ENCODE assay signal across 16 cellular contexts in genomic region chr9:136921307-136921706, GRCh38. TPM values are rescaled to one million over a fixed set of nuclear protein-coding genes. Genes with fewer than 3 reads are reported as not detected.
DNase-seq lines count a peak whose midpoint lies in the region; ATAC-seq and TF ChIP-seq lines count a peak whose summit lies in the region.
"Had no signal": no experiment of that assay in that cellular context is flagged by ENCODE, and none has a peak within 500 bp of the region (broad histone marks: within the 10 kb centered on the region; RNA-seq: fewer than 3 reads in every experiment).

No MANE protein-coding gene starts in this region.

- WGBS in heart left ventricle, 4 donors = 48 to 65% (median 59%) methylated on average over 3 to 11 of the region's 11 CpGs

- no peaks in the 10 kb centered on the region for H3K27me3 Mint-ChIP-seq in activated naive CD4-positive, alpha-beta T cell treated with anti-CD3 and anti-CD28 coated beads for 36 hours (ENCODE audit: low read depth)
- H3K27me3 Mint-ChIP-seq: CD4-positive, CD25-positive, alpha-beta regulatory T cell had no signal

- H3K27me3 ChIP-seq in cardiac muscle cell (no peaks in the 10 kb centered on the region), heart left ventricle (no peaks in the 10 kb centered on the region), right atrium auricular region (no peaks in the 10 kb centered on the region)
- H3K27me3 ChIP-seq: BLaER1 treated with 17β-estradiol and CSF1 and Interleukin-3, amounts not matched to agents 10 nM and 100 nM had no signal

- DNase-seq in cardiac muscle cell (ENCODE audit: low read depth in 1 of 2, low spot score in 1 of 2) (no peak), cardiac septum (ENCODE audit: low spot score) (no peak), heart left ventricle (peak in 1 of 5 donors; percentile 41), right atrium auricular region (ENCODE audit: low spot score) (no peak), SW 1271 (lab: John Stamatoyannopoulos, UW) (no peak)
- DNase-seq in activated naive CD4-positive, alpha-beta T cell treated with anti-CD3 and anti-CD28 coated beads for 36 hours = no peak
- DNase-seq: 8988T; ACHN; Calu3; CD4-positive, CD25-positive, alpha-beta regulatory T cell; DMS 273 treated with DMSO at 0.1 percent for 48 hours; GM23248 had no signal

- H3K36me3 ChIP-seq in cardiac muscle cell (peaks cover 13% of the 10 kb centered on the region), heart left ventricle (peaks cover 0 to 61% (median 34%) of the 10 kb centered on the region in 9 donors), right atrium auricular region (peaks cover 37% of the 10 kb centered on the region)

- peak overlapping the region; percentile 73 for H3K27ac ChIP-seq in cardiac muscle cell
- H3K27ac ChIP-seq in heart left ventricle = peak overlapping the region; percentile 22 to 90 (median 72)
- peak overlapping the region; percentile 72 for H3K27ac ChIP-seq in right atrium auricular region
- H3K27ac ChIP-seq: BLaER1 treated with 17β-estradiol and CSF1 and Interleukin-3, amounts not matched to agents 10 nM and 100 nM; GM23248 had no signal

- no peaks in the 10 kb centered on the region for H3K9me3 ChIP-seq in cardiac muscle cell (ENCODE audit: low read depth)
- no peaks in the 10 kb centered on the region for H3K9me3 ChIP-seq in heart left ventricle
- no peaks in the 10 kb centered on the region for H3K9me3 ChIP-seq in right atrium auricular region
- H3K9me3 ChIP-seq: BLaER1 treated with 17β-estradiol and CSF1 and Interleukin-3, amounts not matched to agents 10 nM and 100 nM had no signal

- TF ChIP-seq POLR2A in heart left ventricle (IDR thresholded peaks at IDR 0.05) = no peak

- TF ChIP-seq CTCF in cardiac muscle cell (IDR thresholded peaks at IDR 0.05; ENCODE audit: low read depth, low read length) = no peak
- no peak for TF ChIP-seq CTCF in heart left ventricle (IDR thresholded peaks at IDR 0.05)
- no peak for TF ChIP-seq CTCF in right atrium auricular region (IDR thresholded peaks at IDR 0.05)

- H3K4me3 Mint-ChIP-seq in activated naive CD4-positive, alpha-beta T cell treated with anti-CD3 and anti-CD28 coated beads for 36 hours = no peak overlapping the region
- H3K4me3 Mint-ChIP-seq: CD4-positive, CD25-positive, alpha-beta regulatory T cell had no signal

- CTCF ChIA-PET in activated naive CD4-positive, alpha-beta T cell treated with anti-CD3 and anti-CD28 coated beads for 36 hours (lab: Charles Lee) = no interaction called here

- H3K36me3 Mint-ChIP-seq in activated naive CD4-positive, alpha-beta T cell treated with anti-CD3 and anti-CD28 coated beads for 36 hours (ENCODE audit: low read depth) = peaks cover 36% of the 10 kb centered on the region

- no peaks in the 10 kb centered on the region for H3K4me1 Mint-ChIP-seq in activated naive CD4-positive, alpha-beta T cell treated with anti-CD3 and anti-CD28 coated beads for 36 hours (ENCODE audit: low read depth)

- H3K4me1 ChIP-seq in cardiac muscle cell (ENCODE audit: low read depth) (peaks cover 12% of the 10 kb centered on the region), heart left ventricle (peaks cover 0 to 53% (median 30%) of the 10 kb centered on the region in 12 donors), right atrium auricular region (peaks cover 0 to 37% of the 10 kb centered on the region in 2 donors)
- H3K4me1 ChIP-seq: BLaER1 treated with 17β-estradiol and CSF1 and Interleukin-3, amounts not matched to agents 10 nM and 100 nM had no signal

- H3K9me3 Mint-ChIP-seq in activated naive CD4-positive, alpha-beta T cell treated with anti-CD3 and anti-CD28 coated beads for 36 hours = no peaks in the 10 kb centered on the region
- H3K9me3 Mint-ChIP-seq: CD4-positive, CD25-positive, alpha-beta regulatory T cell had no signal

- ATAC-seq in heart left ventricle = peak; percentile 44 to 61 (median 54)
- ATAC-seq in GM21825 (IDR thresholded peaks at IDR 0.05; ENCODE audit: unreplicated experiment) = no peak

- intact Hi-C loops in cardiac septum (cut with DNase I) = no loop called here
- intact Hi-C loops in heart left ventricle (cut with DNase I) = loop anchor here in 3 of 10 donors (5.0 to 10.0 kb wide), 2 partner anchors 34 to 57 kb away; partner anchors contain the start of genes EDF1 (in 2 of the 3) and TRAF2 (in 1 of the 3)
- intact Hi-C loops in activated naive CD4-positive, alpha-beta T cell treated with anti-CD3 and anti-CD28 coated beads for 36 hours (cut with micrococcal nuclease) = no loop called here

- H3K27ac Mint-ChIP-seq in activated naive CD4-positive, alpha-beta T cell treated with anti-CD3 and anti-CD28 coated beads for 36 hours = no peak overlapping the region
- H3K27ac Mint-ChIP-seq: CD4-positive, CD25-positive, alpha-beta regulatory T cell had no signal

- H3K4me3 ChIP-seq in cardiac muscle cell (no peak overlapping the region), heart left ventricle (no peak overlapping the region), right atrium auricular region (no peak overlapping the region)
- H3K4me3 ChIP-seq: BLaER1 treated with 17β-estradiol and CSF1 and Interleukin-3, amounts not matched to agents 10 nM and 100 nM; GM23248 had no signal

RNA-seq across cellular contexts. Expression of gene FBXW5, which starts 23.2 kb away (rescaled TPM):
- total RNA-seq in cardiac muscle cell = 188 and 194 TPM in 2 replicates
- 117 and 119 TPM in 2 replicates for polyA plus RNA-seq in cardiac muscle cell
- 162 TPM for total RNA-seq in cardiac septum
- total RNA-seq in heart left ventricle = 100 to 1,000 TPM; 110 to 388 (median 147) TPM
- polyA plus RNA-seq in heart left ventricle = 100 to 1,000 TPM; 189 to 206 TPM
- 100 to 1,000 TPM; 203 to 233 TPM for total RNA-seq in right atrium auricular region
- total RNA-seq in activated naive CD4-positive, alpha-beta T cell treated with anti-CD3 and anti-CD28 coated beads for 36 hours = 10 to 100 TPM; 44.0 to 47.8 TPM

RNA-seq across cellular contexts. Expression of gene C8G, which starts 23.7 kb away (rescaled TPM):
- total RNA-seq in cardiac muscle cell (3.4 and 10.8 TPM in 2 replicates), cardiac septum (3.4 TPM), heart left ventricle (1 to 10 TPM in 7 of 9 donors, not detected in 2; 1.2 to 3.7 (median 1.5) TPM), right atrium auricular region (not detected)
- polyA plus RNA-seq in cardiac muscle cell (1.2 and 4.4 TPM in 2 replicates), heart left ventricle (1 to 10 TPM; 1.0 to 3.1 TPM)
- under 1 TPM in 1 of 2 experiments, not detected in 1; 0.83 TPM for total RNA-seq in activated naive CD4-positive, alpha-beta T cell treated with anti-CD3 and anti-CD28 coated beads for 36 hours
- total RNA-seq: Daoy, GM23248 had no signal

RNA-seq across cellular contexts. Expression of gene LCN12, which starts 30.8 kb away (rescaled TPM):
- 5.0 and 11.4 TPM in 2 replicates for total RNA-seq in cardiac muscle cell
- polyA plus RNA-seq in cardiac muscle cell = 19.7 and 21.9 TPM in 2 replicates
- 20.7 TPM for total RNA-seq in cardiac septum
- total RNA-seq in heart left ventricle = 10 to 100 TPM in 2 of 9 donors, 1 to 10 TPM in 7; 1.9 to 23.7 (median 6.4) TPM
- polyA plus RNA-seq in heart left ventricle = 1 to 10 TPM in 1 of 2 donors, under 1 TPM in 1; 0.46 to 3.9 TPM
- total RNA-seq in right atrium auricular region = 10 to 100 TPM; 10.8 to 11.3 TPM
- total RNA-seq in activated naive CD4-positive, alpha-beta T cell treated with anti-CD3 and anti-CD28 coated beads for 36 hours = 1 to 10 TPM; 1.1 to 1.9 TPM
- total RNA-seq: Daoy, GM23248, HT1080 had no signal
- polyA plus RNA-seq: CD4-positive, CD25-positive, alpha-beta regulatory T cell; GM23248 had no signal

RNA-seq across cellular contexts. Expression of gene TRAF2, which starts 35.0 kb away (rescaled TPM):
- total RNA-seq in cardiac muscle cell (20.0 and 25.6 TPM in 2 replicates), cardiac septum (10.2 TPM), heart left ventricle (10 to 100 TPM in 3 of 9 donors, 1 to 10 TPM in 6; 6.3 to 14.7 (median 9.1) TPM), right atrium auricular region (1 to 10 TPM; 1.9 to 4.1 TPM)
- polyA plus RNA-seq in cardiac muscle cell (37.2 and 45.6 TPM in 2 replicates), heart left ventricle (10 to 100 TPM; 10.6 to 28.3 TPM)
- 10 to 100 TPM; 39.7 to 41.8 TPM for total RNA-seq in activated naive CD4-positive, alpha-beta T cell treated with anti-CD3 and anti-CD28 coated beads for 36 hours

RNA-seq across cellular contexts. Expression of gene EDF1, which starts 55.2 kb away (rescaled TPM):
- 741 and 1,028 TPM in 2 replicates for total RNA-seq in cardiac muscle cell
- 496 and 793 TPM in 2 replicates for polyA plus RNA-seq in cardiac muscle cell
- total RNA-seq in cardiac septum = 293 TPM
- 100 to 1,000 TPM; 289 to 467 (median 341) TPM for total RNA-seq in heart left ventricle
- 100 to 1,000 TPM; 454 to 605 TPM for polyA plus RNA-seq in heart left ventricle
- 100 to 1,000 TPM; 329 to 428 TPM for total RNA-seq in right atrium auricular region
- total RNA-seq in activated naive CD4-positive, alpha-beta T cell treated with anti-CD3 and anti-CD28 coated beads for 36 hours = 100 to 1,000 TPM; 259 to 288 TPM
